ENCODE assay signal across 38 cellular contexts in genomic region chr20:23909390-23909789, GRCh38. TPM values are rescaled to one million over a fixed set of nuclear protein-coding genes. Genes with fewer than 3 reads are reported as not detected.
"Had no signal": no experiment of that assay in that cellular context is flagged by ENCODE, and none has a peak within 500 bp of the region (broad histone marks: within the 10 kb centered on the region; RNA-seq: fewer than 3 reads in every experiment).

No MANE protein-coding gene starts in this region.

- H3K36me3 ChIP-seq: MG63 had no signal

- DNase-seq: Karpas-422, Kasumi-1, KG1, MG63, MM.1S, MV-4-11, NCI-H1048, NCI-H1092, NCI-H1092 treated with DMSO at 0.1 percent for 48 hours, NCI-H1105, NCI-H1105 treated with DMSO at 0.1 percent for 48 hours, NCI-H1417, NCI-H1417 treated with DMSO at 0.1 percent for 48 hours, NCI-H1436, NCI-H1436 treated with DMSO at 0.1 percent for 48 hours, NCI-H146, NCI-H1694, NCI-H1694 treated with DMSO at 0.1 percent for 48 hours, NCI-H187, NCI-H187 treated with DMSO at 0.1 percent for 48 hours, NCI-H1930, NCI-H2029, NCI-H2029 treated with DMSO at 0.1 percent for 48 hours, NCI-H2081, NCI-H2081 treated with DMSO at 0.1 percent for 48 hours, NCI-H2107, NCI-H2171, NCI-H2171 treated with DMSO at 0.1 percent for 48 hours, NCI-H2227 treated with DMSO at 0.1 percent for 48 hours, NCI-H226, NCI-H345, NCI-H446, NCI-H446 treated with DMSO at 0.1 percent for 48 hours had no signal

- H3K9me3 ChIP-seq: MG63 had no signal

- H3K27me3 ChIP-seq: MG63 had no signal

- H3K4me3 ChIP-seq: MG63 had no signal

- H3K27ac ChIP-seq: KMS-11 had no signal

RNA-seq across cellular contexts. Expression of gene CST5, which starts 29.8 kb away (rescaled TPM):
- total RNA-seq: LHCN-M2, M059J, MCF 10A, NCI-H460 had no signal
